In the genomic region with DNA sequence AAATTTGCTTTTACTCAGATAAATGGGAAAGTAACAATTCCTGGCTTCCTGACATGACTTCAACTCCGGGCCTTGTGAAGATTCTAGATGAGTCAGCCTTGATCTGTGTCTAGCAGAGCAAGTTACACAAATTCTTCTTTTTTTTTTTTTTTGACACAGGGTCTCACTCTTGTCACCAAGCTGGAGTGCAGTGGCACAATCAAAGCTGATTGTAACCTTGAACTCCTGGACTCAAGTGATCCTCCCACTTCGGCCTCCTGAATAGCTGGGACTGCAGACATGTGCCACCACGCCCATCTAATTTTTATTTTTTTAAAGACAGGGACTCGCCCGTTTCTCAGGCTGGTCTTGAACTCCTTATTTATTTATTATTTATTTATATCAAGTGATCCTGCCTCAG, we compare ENCODE assay signal across 1 cellular context.
A peak's percentile ranks its signal among the peaks of the same experiment; 100 is the strongest.
TF ChIP-seq lines count a peak whose summit lies in the region.

No MANE protein-coding gene starts in this region.

TF ChIP-seq in HepG2, 621 proteins besides CTCF, POLR2A, EP300 and RAD21 (continued from another document and continues in another):
- no peak for TF ChIP-seq NONO (IDR thresholded peaks at IDR 0.05)
- peak; percentile 33; the same call in 1 of the 2 replicates for TF ChIP-seq NONO (CRISPR knock-in tag; conservative IDR thresholded peaks at IDR 0.05)
- TF ChIP-seq MTA3 (CRISPR knock-in tag; IDR thresholded peaks at IDR 0.05), result no peak
- TF ChIP-seq, protein P1, sequence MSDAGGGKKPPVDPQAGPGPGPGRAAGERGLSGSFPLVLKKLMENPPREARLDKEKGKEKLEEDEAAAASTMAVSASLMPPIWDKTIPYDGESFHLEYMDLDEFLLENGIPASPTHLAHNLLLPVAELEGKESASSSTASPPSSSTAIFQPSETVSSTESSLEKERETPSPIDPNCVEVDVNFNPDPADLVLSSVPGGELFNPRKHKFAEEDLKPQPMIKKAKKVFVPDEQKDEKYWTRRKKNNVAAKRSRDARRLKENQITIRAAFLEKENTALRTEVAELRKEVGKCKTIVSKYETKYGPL (CRISPR knock-in tag; IDR thresholded peaks at IDR 0.05), result no peak
- peak; percentile 20 to 50; a peak in 2 of 4 replicates for TF ChIP-seq NR2F1 (CRISPR knock-in tag; IDR thresholded peaks at IDR 0.05)
- no peak for TF ChIP-seq HES4 (CRISPR knock-in tag; IDR thresholded peaks at IDR 0.05; ENCODE audit: borderline replicate concordance)
- no peak for TF ChIP-seq REXO4 (CRISPR knock-in tag; IDR thresholded peaks at IDR 0.05; ENCODE audit: borderline replicate concordance)
- TF ChIP-seq, protein P2, sequence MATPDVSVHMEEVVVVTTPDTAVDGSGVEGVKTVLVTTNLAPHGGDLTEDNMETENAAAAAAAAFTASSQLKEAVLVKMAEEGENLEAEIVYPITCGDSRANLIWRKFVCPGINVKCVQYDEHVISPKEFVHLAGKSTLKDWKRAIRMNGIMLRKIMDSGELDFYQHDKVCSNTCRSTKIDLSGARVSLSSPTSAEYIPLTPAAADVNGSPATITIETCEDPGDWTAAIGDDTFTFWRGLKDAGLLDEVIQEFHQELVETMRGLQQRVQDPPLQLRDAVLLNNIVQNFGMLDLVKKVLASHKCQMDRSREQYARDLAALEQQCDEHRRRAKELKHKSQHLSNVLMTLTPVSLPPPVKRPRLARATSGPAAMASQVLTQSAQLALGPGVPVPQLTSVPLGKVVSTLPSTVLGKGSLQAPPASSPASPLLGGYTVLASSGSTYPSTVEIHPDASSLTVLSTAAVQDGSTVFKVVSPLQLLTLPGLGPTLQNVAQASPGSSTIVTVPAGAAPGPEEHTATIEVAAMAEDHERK (CRISPR knock-in tag; IDR thresholded peaks at IDR 0.05; ENCODE audit: low read depth), result no peak
- no peak for TF ChIP-seq ZBTB21 (CRISPR knock-in tag; IDR thresholded peaks at IDR 0.05)
- no peak for TF ChIP-seq HCFC1 (IDR thresholded peaks at IDR 0.05; ENCODE audit: low read depth, low read length)
- no peak for TF ChIP-seq ZNF781 (CRISPR knock-in tag; IDR thresholded peaks at IDR 0.05; ENCODE audit: borderline replicate concordance, not compliant biosample characterization)
- TF ChIP-seq, protein P3, sequence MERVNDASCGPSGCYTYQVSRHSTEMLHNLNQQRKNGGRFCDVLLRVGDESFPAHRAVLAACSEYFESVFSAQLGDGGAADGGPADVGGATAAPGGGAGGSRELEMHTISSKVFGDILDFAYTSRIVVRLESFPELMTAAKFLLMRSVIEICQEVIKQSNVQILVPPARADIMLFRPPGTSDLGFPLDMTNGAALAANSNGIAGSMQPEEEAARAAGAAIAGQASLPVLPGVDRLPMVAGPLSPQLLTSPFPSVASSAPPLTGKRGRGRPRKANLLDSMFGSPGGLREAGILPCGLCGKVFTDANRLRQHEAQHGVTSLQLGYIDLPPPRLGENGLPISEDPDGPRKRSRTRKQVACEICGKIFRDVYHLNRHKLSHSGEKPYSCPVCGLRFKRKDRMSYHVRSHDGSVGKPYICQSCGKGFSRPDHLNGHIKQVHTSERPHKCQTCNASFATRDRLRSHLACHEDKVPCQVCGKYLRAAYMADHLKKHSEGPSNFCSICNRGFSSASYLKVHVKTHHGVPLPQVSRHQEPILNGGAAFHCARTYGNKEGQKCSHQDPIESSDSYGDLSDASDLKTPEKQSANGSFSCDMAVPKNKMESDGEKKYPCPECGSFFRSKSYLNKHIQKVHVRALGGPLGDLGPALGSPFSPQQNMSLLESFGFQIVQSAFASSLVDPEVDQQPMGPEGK (CRISPR knock-in tag; IDR thresholded peaks at IDR 0.05), result peak; percentile 35; the same call in 1 of the 2 replicates
- TF ChIP-seq NFE2 (CRISPR knock-in tag; IDR thresholded peaks at IDR 0.05), result no peak
- peak; percentile 89 for TF ChIP-seq TEAD3 (CRISPR knock-in tag; optimal IDR thresholded peaks at IDR 0.05; ENCODE audit: borderline replicate concordance)
- TF ChIP-seq ZNF788 (CRISPR knock-in tag; IDR thresholded peaks at IDR 0.05; ENCODE audit: borderline replicate concordance), result peak; percentile 58; the same call in 1 of the 2 replicates
- no peak; the same call in none of the 2 replicates for TF ChIP-seq ZNF331 (CRISPR knock-in tag; IDR thresholded peaks at IDR 0.05)
- TF ChIP-seq, protein P4, sequence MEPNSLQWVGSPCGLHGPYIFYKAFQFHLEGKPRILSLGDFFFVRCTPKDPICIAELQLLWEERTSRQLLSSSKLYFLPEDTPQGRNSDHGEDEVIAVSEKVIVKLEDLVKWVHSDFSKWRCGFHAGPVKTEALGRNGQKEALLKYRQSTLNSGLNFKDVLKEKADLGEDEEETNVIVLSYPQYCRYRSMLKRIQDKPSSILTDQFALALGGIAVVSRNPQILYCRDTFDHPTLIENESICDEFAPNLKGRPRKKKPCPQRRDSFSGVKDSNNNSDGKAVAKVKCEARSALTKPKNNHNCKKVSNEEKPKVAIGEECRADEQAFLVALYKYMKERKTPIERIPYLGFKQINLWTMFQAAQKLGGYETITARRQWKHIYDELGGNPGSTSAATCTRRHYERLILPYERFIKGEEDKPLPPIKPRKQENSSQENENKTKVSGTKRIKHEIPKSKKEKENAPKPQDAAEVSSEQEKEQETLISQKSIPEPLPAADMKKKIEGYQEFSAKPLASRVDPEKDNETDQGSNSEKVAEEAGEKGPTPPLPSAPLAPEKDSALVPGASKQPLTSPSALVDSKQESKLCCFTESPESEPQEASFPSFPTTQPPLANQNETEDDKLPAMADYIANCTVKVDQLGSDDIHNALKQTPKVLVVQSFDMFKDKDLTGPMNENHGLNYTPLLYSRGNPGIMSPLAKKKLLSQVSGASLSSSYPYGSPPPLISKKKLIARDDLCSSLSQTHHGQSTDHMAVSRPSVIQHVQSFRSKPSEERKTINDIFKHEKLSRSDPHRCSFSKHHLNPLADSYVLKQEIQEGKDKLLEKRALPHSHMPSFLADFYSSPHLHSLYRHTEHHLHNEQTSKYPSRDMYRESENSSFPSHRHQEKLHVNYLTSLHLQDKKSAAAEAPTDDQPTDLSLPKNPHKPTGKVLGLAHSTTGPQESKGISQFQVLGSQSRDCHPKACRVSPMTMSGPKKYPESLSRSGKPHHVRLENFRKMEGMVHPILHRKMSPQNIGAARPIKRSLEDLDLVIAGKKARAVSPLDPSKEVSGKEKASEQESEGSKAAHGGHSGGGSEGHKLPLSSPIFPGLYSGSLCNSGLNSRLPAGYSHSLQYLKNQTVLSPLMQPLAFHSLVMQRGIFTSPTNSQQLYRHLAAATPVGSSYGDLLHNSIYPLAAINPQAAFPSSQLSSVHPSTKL (CRISPR knock-in tag; IDR thresholded peaks at IDR 0.05), result peak; percentile 98
- no peak for TF ChIP-seq BORCS8-MEF2B (CRISPR knock-in tag; IDR thresholded peaks at IDR 0.05)
- TF ChIP-seq CEBPB (IDR thresholded peaks at IDR 0.05; ENCODE audit: borderline replicate concordance, low read depth, low read length), result peak; percentile 83
- no peak for TF ChIP-seq DR1 (CRISPR knock-in tag; IDR thresholded peaks at IDR 0.05)
- TF ChIP-seq ZNF775 (CRISPR knock-in tag; IDR thresholded peaks at IDR 0.05; ENCODE audit: borderline replicate concordance), result 0 out of 2 replicates have a peak, but pooled peaks have one; percentile 59
- TF ChIP-seq, protein P5, sequence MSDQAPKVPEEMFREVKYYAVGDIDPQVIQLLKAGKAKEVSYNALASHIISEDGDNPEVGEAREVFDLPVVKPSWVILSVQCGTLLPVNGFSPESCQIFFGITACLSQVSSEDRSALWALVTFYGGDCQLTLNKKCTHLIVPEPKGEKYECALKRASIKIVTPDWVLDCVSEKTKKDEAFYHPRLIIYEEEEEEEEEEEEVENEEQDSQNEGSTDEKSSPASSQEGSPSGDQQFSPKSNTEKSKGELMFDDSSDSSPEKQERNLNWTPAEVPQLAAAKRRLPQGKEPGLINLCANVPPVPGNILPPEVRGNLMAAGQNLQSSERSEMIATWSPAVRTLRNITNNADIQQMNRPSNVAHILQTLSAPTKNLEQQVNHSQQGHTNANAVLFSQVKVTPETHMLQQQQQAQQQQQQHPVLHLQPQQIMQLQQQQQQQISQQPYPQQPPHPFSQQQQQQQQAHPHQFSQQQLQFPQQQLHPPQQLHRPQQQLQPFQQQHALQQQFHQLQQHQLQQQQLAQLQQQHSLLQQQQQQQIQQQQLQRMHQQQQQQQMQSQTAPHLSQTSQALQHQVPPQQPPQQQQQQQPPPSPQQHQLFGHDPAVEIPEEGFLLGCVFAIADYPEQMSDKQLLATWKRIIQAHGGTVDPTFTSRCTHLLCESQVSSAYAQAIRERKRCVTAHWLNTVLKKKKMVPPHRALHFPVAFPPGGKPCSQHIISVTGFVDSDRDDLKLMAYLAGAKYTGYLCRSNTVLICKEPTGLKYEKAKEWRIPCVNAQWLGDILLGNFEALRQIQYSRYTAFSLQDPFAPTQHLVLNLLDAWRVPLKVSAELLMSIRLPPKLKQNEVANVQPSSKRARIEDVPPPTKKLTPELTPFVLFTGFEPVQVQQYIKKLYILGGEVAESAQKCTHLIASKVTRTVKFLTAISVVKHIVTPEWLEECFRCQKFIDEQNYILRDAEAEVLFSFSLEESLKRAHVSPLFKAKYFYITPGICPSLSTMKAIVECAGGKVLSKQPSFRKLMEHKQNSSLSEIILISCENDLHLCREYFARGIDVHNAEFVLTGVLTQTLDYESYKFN (CRISPR knock-in tag; conservative IDR thresholded peaks at IDR 0.05), result peak; percentile 94
- TF ChIP-seq TCF7 (IDR thresholded peaks at IDR 0.05; ENCODE audit: low read depth), result peak; percentile 86
- TF ChIP-seq MBNL3 (CRISPR knock-in tag; conservative IDR thresholded peaks at IDR 0.05), result no peak
- TF ChIP-seq CC2D1A (CRISPR knock-in tag; IDR thresholded peaks at IDR 0.05), result no peak
- peak; percentile 38; the same call in 1 of the 2 replicates for TF ChIP-seq ZNF12 (CRISPR knock-in tag; IDR thresholded peaks at IDR 0.05)
- peak; percentile 85 for TF ChIP-seq ZNF644 (CRISPR knock-in tag; IDR thresholded peaks at IDR 0.05; ENCODE audit: low read depth)
- TF ChIP-seq NCOA2 (CRISPR knock-in tag; IDR thresholded peaks at IDR 0.05), result peak; percentile 93
- TF ChIP-seq TP53 (CRISPR knock-in tag; conservative IDR thresholded peaks at IDR 0.05), result no peak
- no peak for TF ChIP-seq ZNF160 (CRISPR knock-in tag; IDR thresholded peaks at IDR 0.05)
- TF ChIP-seq FOXC1 (CRISPR knock-in tag; IDR thresholded peaks at IDR 0.05; ENCODE audit: borderline replicate concordance), result no peak
- TF ChIP-seq, protein P6, sequence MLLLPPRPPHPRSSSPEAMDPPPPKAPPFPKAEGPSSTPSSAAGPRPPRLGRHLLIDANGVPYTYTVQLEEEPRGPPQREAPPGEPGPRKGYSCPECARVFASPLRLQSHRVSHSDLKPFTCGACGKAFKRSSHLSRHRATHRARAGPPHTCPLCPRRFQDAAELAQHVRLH (CRISPR knock-in tag; IDR thresholded peaks at IDR 0.05; ENCODE audit: borderline replicate concordance, low read depth), result peak; percentile 71; the same call in 1 of the 2 replicates
- TF ChIP-seq MXD4 (CRISPR knock-in tag; IDR thresholded peaks at IDR 0.05), result peak; percentile 34; the same call in 1 of the 2 replicates
- TF ChIP-seq HOXA7 (CRISPR knock-in tag; IDR thresholded peaks at IDR 0.05), result no peak
- no peak for TF ChIP-seq REL (CRISPR knock-in tag; conservative IDR thresholded peaks at IDR 0.05)
- TF ChIP-seq, protein P7, sequence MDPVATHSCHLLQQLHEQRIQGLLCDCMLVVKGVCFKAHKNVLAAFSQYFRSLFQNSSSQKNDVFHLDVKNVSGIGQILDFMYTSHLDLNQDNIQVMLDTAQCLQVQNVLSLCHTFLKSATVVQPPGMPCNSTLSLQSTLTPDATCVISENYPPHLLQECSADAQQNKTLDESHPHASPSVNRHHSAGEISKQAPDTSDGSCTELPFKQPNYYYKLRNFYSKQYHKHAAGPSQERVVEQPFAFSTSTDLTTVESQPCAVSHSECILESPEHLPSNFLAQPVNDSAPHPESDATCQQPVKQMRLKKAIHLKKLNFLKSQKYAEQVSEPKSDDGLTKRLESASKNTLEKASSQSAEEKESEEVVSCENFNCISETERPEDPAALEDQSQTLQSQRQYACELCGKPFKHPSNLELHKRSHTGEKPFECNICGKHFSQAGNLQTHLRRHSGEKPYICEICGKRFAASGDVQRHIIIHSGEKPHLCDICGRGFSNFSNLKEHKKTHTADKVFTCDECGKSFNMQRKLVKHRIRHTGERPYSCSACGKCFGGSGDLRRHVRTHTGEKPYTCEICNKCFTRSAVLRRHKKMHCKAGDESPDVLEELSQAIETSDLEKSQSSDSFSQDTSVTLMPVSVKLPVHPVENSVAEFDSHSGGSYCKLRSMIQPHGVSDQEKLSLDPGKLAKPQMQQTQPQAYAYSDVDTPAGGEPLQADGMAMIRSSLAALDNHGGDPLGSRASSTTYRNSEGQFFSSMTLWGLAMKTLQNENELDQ (CRISPR knock-in tag; IDR thresholded peaks at IDR 0.05; ENCODE audit: borderline replicate concordance), result no peak
- TF ChIP-seq, protein P8, sequence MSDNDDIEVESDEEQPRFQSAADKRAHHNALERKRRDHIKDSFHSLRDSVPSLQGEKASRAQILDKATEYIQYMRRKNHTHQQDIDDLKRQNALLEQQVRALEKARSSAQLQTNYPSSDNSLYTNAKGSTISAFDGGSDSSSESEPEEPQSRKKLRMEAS (IDR thresholded peaks at IDR 0.05), result peak; percentile 78
- TF ChIP-seq ZNF678 (CRISPR knock-in tag; IDR thresholded peaks at IDR 0.05), result no peak
- no peak for TF ChIP-seq ZNF577 (CRISPR knock-in tag; IDR thresholded peaks at IDR 0.05; ENCODE audit: borderline replicate concordance, low read depth)
- no peak for TF ChIP-seq ZNF484 (CRISPR knock-in tag; IDR thresholded peaks at IDR 0.05; ENCODE audit: borderline replicate concordance, low read depth)
- TF ChIP-seq GTF2F1 (IDR thresholded peaks at IDR 0.05; ENCODE audit: low read length), result no peak
- TF ChIP-seq SRSF9 (IDR thresholded peaks at IDR 0.05; ENCODE audit: borderline replicate concordance, insufficient read depth, low read depth, low read length, poor library complexity, severe bottlenecking), result no peak
- TF ChIP-seq FOXM1 (CRISPR knock-in tag; IDR thresholded peaks at IDR 0.05), result no peak
- TF ChIP-seq ZNF883 (CRISPR knock-in tag; IDR thresholded peaks at IDR 0.05; ENCODE audit: not compliant biosample characterization), result no peak
- TF ChIP-seq, protein P9, sequence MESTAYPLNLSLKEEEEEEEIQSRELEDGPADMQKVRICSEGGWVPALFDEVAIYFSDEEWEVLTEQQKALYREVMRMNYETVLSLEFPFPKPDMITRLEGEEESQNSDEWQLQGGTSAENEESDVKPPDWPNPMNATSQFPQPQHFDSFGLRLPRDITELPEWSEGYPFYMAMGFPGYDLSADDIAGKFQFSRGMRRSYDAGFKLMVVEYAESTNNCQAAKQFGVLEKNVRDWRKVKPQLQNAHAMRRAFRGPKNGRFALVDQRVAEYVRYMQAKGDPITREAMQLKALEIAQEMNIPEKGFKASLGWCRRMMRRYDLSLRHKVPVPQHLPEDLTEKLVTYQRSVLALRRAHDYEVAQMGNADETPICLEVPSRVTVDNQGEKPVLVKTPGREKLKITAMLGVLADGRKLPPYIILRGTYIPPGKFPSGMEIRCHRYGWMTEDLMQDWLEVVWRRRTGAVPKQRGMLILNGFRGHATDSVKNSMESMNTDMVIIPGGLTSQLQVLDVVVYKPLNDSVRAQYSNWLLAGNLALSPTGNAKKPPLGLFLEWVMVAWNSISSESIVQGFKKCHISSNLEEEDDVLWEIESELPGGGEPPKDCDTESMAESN (CRISPR knock-in tag; conservative IDR thresholded peaks at IDR 0.05), result 0 out of 2 replicates have a peak, but pooled peaks have one; percentile 50
- no peak for TF ChIP-seq ZC3H4 (CRISPR knock-in tag; IDR thresholded peaks at IDR 0.05; ENCODE audit: borderline replicate concordance)
- TF ChIP-seq ZNF7 (CRISPR knock-in tag; IDR thresholded peaks at IDR 0.05), result no peak
- no peak; the same call in 1 of the 2 replicates for TF ChIP-seq MED13 (CRISPR knock-in tag; IDR thresholded peaks at IDR 0.05)
